In the genomic region with DNA sequence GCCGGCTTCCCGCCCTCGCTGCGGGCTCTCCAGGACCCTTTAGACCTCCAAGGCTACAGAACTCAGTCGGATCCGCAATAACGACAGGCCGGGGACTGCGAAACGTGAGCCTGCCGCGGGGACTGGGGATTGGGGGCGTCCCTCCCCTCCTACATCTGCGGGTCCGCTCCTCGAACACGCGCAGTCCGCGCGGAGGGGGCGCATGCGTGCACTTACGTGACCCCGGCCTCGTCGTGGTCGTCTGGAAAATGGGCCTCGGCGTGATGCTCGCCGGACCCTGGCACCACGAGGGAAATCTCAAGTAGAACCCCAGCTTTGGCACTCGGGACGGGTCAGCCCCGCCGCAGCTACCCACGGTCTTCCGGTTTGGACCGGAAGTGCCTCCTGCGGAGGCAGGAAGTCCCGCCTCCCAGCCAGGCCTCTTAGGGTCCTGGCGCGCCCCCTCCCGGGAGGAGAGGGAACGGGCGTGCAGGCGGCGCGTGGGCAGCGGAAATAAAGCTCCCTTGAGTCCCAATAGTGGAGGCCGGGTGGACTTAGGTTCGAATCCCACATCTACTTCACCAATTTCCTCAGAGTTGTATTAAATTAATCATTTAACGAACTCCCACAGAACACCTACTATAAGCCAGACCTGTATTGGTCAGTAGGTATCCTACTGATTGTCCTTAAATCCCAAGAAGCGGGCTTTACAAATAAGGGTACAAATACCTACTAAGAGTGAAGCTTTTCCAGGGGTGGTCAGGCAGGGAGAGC, we compare ENCODE assay signal across 1 cellular context.
TF ChIP-seq lines count a peak whose summit lies in the region.

A gene with protein sequence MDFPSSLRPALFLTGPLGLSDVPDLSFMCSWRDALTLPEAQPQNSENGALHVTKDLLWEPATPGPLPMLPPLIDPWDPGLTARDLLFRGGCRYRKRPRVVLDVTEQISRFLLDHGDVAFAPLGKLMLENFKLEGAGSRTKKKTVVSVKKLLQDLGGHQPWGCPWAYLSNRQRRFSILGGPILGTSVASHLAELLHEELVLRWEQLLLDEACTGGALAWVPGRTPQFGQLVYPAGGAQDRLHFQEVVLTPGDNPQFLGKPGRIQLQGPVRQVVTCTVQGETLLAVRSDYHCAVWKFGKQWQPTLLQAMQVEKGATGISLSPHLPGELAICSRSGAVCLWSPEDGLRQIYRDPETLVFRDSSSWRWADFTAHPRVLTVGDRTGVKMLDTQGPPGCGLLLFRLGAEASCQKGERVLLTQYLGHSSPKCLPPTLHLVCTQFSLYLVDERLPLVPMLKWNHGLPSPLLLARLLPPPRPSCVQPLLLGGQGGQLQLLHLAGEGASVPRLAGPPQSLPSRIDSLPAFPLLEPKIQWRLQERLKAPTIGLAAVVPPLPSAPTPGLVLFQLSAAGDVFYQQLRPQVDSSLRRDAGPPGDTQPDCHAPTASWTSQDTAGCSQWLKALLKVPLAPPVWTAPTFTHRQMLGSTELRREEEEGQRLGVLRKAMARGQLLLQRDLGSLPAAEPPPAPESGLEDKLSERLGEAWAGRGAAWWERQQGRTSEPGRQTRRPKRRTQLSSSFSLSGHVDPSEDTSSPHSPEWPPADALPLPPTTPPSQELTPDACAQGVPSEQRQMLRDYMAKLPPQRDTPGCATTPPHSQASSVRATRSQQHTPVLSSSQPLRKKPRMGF (minus strand): TSS at position 373 of the 753 bp plus-strand sequence. CDS start 2,069 bp downstream, outside the sequence.

TF ChIP-seq in HepG2, 621 proteins besides CTCF, POLR2A, EP300 and RAD21 (continued from another document and continues in another):
- TF ChIP-seq, protein P1, sequence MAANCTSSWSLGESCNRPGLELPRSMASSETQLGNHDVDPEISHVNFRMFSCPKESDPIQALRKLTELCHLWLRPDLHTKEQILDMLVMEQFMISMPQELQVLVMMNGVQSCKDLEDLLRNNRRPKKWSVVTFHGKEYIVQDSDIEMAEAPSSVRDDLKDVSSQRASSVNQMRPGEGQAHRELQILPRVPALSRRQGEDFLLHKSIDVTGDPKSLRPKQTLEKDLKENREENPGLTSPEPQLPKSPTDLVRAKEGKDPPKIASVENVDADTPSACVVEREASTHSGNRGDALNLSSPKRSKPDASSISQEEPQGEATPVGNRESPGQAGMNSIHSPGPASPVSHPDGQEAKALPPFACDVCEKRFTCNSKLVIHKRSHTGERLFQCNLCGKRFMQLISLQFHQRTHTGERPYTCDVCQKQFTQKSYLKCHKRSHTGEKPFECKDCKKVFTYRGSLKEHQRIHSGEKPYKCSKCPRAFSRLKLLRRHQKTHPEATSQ (CRISPR knock-in tag; IDR thresholded peaks at IDR 0.05; ENCODE audit: borderline replicate concordance), result peak; percentile 95; the same call in 1 of the 2 replicates
- TF ChIP-seq, protein P2, sequence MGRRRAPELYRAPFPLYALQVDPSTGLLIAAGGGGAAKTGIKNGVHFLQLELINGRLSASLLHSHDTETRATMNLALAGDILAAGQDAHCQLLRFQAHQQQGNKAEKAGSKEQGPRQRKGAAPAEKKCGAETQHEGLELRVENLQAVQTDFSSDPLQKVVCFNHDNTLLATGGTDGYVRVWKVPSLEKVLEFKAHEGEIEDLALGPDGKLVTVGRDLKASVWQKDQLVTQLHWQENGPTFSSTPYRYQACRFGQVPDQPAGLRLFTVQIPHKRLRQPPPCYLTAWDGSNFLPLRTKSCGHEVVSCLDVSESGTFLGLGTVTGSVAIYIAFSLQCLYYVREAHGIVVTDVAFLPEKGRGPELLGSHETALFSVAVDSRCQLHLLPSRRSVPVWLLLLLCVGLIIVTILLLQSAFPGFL (CRISPR knock-in tag; IDR thresholded peaks at IDR 0.05), result 0 out of 2 replicates have a peak, but pooled peaks have one; percentile 16
- TF ChIP-seq RBFOX2 (IDR thresholded peaks at IDR 0.05; ENCODE audit: low read depth, low read length), result peak; percentile 92
- TF ChIP-seq, protein P3, sequence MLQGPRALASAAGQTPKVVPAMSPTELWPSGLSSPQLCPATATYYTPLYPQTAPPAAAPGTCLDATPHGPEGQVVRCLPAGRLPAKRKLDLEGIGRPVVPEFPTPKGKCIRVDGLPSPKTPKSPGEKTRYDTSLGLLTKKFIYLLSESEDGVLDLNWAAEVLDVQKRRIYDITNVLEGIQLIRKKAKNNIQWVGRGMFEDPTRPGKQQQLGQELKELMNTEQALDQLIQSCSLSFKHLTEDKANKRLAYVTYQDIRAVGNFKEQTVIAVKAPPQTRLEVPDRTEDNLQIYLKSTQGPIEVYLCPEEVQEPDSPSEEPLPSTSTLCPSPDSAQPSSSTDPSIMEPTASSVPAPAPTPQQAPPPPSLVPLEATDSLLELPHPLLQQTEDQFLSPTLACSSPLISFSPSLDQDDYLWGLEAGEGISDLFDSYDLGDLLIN (CRISPR knock-in tag; IDR thresholded peaks at IDR 0.05; ENCODE audit: borderline replicate concordance), result no peak
- TF ChIP-seq, protein P4, sequence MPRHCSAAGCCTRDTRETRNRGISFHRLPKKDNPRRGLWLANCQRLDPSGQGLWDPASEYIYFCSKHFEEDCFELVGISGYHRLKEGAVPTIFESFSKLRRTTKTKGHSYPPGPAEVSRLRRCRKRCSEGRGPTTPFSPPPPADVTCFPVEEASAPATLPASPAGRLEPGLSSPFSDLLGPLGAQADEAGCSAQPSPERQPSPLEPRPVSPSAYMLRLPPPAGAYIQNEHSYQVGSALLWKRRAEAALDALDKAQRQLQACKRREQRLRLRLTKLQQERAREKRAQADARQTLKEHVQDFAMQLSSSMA (CRISPR knock-in tag; IDR thresholded peaks at IDR 0.05), result no peak; the same call in 1 of the 2 replicates
- TF ChIP-seq DNMT3B (CRISPR knock-in tag; conservative IDR thresholded peaks at IDR 0.05), result no peak; the same call in 1 of the 2 replicates
- TF ChIP-seq, protein P5, sequence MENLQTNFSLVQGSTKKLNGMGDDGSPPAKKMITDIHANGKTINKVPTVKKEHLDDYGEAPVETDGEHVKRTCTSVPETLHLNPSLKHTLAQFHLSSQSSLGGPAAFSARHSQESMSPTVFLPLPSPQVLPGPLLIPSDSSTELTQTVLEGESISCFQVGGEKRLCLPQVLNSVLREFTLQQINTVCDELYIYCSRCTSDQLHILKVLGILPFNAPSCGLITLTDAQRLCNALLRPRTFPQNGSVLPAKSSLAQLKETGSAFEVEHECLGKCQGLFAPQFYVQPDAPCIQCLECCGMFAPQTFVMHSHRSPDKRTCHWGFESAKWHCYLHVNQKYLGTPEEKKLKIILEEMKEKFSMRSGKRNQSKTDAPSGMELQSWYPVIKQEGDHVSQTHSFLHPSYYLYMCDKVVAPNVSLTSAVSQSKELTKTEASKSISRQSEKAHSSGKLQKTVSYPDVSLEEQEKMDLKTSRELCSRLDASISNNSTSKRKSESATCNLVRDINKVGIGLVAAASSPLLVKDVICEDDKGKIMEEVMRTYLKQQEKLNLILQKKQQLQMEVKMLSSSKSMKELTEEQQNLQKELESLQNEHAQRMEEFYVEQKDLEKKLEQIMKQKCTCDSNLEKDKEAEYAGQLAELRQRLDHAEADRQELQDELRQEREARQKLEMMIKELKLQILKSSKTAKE (CRISPR knock-in tag; IDR thresholded peaks at IDR 0.05; ENCODE audit: borderline replicate concordance), result no peak
- no peak for TF ChIP-seq CEBPB (IDR thresholded peaks at IDR 0.05; ENCODE audit: borderline replicate concordance, low read depth, low read length)
- 0 out of 2 replicates have a peak, but pooled peaks have one; percentile 46 for TF ChIP-seq CREB1 (IDR thresholded peaks at IDR 0.05)
- TF ChIP-seq CREB1 (CRISPR knock-in tag; IDR thresholded peaks at IDR 0.05), result no peak; the same call in none of the 2 replicates
- TF ChIP-seq SMARCC2 (IDR thresholded peaks at IDR 0.05), result no peak
- TF ChIP-seq, protein P6, sequence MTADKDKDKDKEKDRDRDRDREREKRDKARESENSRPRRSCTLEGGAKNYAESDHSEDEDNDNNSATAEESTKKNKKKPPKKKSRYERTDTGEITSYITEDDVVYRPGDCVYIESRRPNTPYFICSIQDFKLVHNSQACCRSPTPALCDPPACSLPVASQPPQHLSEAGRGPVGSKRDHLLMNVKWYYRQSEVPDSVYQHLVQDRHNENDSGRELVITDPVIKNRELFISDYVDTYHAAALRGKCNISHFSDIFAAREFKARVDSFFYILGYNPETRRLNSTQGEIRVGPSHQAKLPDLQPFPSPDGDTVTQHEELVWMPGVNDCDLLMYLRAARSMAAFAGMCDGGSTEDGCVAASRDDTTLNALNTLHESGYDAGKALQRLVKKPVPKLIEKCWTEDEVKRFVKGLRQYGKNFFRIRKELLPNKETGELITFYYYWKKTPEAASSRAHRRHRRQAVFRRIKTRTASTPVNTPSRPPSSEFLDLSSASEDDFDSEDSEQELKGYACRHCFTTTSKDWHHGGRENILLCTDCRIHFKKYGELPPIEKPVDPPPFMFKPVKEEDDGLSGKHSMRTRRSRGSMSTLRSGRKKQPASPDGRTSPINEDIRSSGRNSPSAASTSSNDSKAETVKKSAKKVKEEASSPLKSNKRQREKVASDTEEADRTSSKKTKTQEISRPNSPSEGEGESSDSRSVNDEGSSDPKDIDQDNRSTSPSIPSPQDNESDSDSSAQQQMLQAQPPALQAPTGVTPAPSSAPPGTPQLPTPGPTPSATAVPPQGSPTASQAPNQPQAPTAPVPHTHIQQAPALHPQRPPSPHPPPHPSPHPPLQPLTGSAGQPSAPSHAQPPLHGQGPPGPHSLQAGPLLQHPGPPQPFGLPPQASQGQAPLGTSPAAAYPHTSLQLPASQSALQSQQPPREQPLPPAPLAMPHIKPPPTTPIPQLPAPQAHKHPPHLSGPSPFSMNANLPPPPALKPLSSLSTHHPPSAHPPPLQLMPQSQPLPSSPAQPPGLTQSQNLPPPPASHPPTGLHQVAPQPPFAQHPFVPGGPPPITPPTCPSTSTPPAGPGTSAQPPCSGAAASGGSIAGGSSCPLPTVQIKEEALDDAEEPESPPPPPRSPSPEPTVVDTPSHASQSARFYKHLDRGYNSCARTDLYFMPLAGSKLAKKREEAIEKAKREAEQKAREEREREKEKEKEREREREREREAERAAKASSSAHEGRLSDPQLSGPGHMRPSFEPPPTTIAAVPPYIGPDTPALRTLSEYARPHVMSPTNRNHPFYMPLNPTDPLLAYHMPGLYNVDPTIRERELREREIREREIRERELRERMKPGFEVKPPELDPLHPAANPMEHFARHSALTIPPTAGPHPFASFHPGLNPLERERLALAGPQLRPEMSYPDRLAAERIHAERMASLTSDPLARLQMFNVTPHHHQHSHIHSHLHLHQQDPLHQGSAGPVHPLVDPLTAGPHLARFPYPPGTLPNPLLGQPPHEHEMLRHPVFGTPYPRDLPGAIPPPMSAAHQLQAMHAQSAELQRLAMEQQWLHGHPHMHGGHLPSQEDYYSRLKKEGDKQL (CRISPR knock-in tag; IDR thresholded peaks at IDR 0.05; ENCODE audit: low read depth), result no peak
- peak; percentile 75 for TF ChIP-seq ISL2 (CRISPR knock-in tag; IDR thresholded peaks at IDR 0.05)
- TF ChIP-seq ZSCAN12 (CRISPR knock-in tag; IDR thresholded peaks at IDR 0.05), result peak; percentile 92; the same call in 1 of the 2 replicates
- TF ChIP-seq, protein P7, sequence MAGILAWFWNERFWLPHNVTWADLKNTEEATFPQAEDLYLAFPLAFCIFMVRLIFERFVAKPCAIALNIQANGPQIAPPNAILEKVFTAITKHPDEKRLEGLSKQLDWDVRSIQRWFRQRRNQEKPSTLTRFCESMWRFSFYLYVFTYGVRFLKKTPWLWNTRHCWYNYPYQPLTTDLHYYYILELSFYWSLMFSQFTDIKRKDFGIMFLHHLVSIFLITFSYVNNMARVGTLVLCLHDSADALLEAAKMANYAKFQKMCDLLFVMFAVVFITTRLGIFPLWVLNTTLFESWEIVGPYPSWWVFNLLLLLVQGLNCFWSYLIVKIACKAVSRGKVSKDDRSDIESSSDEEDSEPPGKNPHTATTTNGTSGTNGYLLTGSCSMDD (CRISPR knock-in tag; IDR thresholded peaks at IDR 0.05), result 0 out of 2 replicates have a peak, but pooled peaks have one; percentile 44
- TF ChIP-seq DNMT1 (CRISPR knock-in tag; IDR thresholded peaks at IDR 0.05), result no peak; the same call in none of the 2 replicates
- TF ChIP-seq, protein P8, sequence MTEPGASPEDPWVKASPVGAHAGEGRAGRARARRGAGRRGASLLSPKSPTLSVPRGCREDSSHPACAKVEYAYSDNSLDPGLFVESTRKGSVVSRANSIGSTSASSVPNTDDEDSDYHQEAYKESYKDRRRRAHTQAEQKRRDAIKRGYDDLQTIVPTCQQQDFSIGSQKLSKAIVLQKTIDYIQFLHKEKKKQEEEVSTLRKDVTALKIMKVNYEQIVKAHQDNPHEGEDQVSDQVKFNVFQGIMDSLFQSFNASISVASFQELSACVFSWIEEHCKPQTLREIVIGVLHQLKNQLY (CRISPR knock-in tag; IDR thresholded peaks at IDR 0.05), result peak; percentile 80
- peak; percentile 88 for TF ChIP-seq AGO1 (IDR thresholded peaks at IDR 0.05; ENCODE audit: low read depth, low read length, poor library complexity, severe bottlenecking)
- TF ChIP-seq, protein P9, sequence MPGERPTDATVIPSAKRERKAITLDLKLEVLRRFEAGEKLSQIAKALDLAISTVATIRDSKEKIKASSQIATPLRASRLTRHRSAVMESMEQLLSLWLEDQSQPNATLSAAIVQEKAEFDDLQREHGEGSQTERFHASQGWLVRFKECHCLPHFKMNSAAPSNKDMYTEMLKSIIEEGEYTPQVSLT (CRISPR knock-in tag; IDR thresholded peaks at IDR 0.05; ENCODE audit: borderline replicate concordance, low read depth), result no peak
- TF ChIP-seq, protein P10, sequence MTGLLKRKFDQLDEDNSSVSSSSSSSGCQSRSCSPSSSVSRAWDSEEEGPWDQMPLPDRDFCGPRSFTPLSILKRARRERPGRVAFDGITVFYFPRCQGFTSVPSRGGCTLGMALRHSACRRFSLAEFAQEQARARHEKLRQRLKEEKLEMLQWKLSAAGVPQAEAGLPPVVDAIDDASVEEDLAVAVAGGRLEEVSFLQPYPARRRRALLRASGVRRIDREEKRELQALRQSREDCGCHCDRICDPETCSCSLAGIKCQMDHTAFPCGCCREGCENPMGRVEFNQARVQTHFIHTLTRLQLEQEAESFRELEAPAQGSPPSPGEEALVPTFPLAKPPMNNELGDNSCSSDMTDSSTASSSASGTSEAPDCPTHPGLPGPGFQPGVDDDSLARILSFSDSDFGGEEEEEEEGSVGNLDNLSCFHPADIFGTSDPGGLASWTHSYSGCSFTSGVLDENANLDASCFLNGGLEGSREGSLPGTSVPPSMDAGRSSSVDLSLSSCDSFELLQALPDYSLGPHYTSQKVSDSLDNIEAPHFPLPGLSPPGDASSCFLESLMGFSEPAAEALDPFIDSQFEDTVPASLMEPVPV (CRISPR knock-in tag; IDR thresholded peaks at IDR 0.05), result peak; percentile 55; the same call in 1 of the 2 replicates
- TF ChIP-seq SETDB1 (CRISPR knock-in tag; IDR thresholded peaks at IDR 0.05; ENCODE audit: borderline replicate concordance), result no peak
- TF ChIP-seq ZNF20 (CRISPR knock-in tag; IDR thresholded peaks at IDR 0.05), result no peak; the same call in 1 of the 2 replicates
- TF ChIP-seq, protein P11, sequence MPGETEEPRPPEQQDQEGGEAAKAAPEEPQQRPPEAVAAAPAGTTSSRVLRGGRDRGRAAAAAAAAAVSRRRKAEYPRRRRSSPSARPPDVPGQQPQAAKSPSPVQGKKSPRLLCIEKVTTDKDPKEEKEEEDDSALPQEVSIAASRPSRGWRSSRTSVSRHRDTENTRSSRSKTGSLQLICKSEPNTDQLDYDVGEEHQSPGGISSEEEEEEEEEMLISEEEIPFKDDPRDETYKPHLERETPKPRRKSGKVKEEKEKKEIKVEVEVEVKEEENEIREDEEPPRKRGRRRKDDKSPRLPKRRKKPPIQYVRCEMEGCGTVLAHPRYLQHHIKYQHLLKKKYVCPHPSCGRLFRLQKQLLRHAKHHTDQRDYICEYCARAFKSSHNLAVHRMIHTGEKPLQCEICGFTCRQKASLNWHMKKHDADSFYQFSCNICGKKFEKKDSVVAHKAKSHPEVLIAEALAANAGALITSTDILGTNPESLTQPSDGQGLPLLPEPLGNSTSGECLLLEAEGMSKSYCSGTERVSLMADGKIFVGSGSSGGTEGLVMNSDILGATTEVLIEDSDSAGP (CRISPR knock-in tag; IDR thresholded peaks at IDR 0.05; ENCODE audit: borderline replicate concordance), result peak; percentile 94
- 0 out of 2 replicates have a peak, but pooled peaks have one; percentile 60 for TF ChIP-seq GZF1 (CRISPR knock-in tag; IDR thresholded peaks at IDR 0.05)
- TF ChIP-seq ZFP41 (CRISPR knock-in tag; IDR thresholded peaks at IDR 0.05; ENCODE audit: borderline replicate concordance), result no peak
- TF ChIP-seq HNRNPK (IDR thresholded peaks at IDR 0.05; ENCODE audit: low read depth, low read length, poor library complexity, severe bottlenecking), result no peak
